9 cellular contexts compared by ENCODE assay signal in the genomic region with DNA sequence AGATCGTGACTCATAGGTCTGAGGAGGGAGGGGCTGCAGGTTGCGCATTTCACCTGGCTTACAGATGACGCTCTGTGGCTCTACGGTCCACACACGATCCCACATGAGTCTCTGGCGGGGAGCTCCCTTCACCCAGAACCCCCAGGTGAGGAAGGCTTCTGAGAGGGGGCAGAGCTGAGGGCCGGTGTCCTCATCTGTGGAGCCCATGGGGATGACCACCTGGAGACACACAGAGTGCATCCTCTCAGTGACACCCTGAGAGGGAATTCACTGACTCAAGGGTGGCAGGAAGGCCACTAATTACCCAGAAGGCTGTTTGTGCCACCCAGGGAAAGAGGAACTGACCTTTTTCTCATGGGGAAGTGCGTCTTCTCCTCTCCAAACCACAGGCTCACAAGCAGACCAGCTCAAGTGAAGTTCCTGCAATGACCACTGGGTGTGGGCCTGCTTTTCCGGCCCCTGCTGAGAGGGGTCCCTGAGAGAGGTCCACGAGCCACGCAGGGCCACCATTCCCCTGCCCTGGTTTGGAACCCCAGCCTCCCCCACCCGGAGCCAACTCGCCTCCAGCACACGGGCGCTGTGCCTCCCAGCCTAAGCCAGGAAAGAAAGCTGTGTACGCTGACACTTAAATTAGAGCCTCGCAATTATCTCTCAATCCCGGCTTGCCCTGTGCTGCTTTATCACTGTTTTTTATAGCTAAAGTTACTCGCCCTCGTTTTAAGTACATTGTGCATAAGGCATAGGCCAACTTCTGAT.
A peak's percentile ranks its signal among the peaks of the same experiment; 100 is the strongest.
DNase-seq lines count a peak whose midpoint lies in the region; ATAC-seq and TF ChIP-seq lines count a peak whose summit lies in the region.
"Had no signal": no experiment of that assay in that cellular context is flagged by ENCODE, and none has a peak within 500 bp of the region (broad histone marks: within the 10 kb centered on the region; RNA-seq: fewer than 3 reads in every experiment).

No MANE protein-coding gene starts in this region.

- peak; percentile 99 for ATAC-seq in HG02642 (IDR thresholded peaks at IDR 0.05; ENCODE audit: poor library complexity, unreplicated experiment)

- H3K9ac ChIP-seq in smooth muscle cell (ENCODE audit: low read depth), result no peak overlapping the region

- H3K9me3 ChIP-seq in smooth muscle cell (replicated peaks; ENCODE audit: low read depth) (no peaks in the 10 kb centered on the region), thyroid gland (no peaks in the 10 kb centered on the region)

- H3K27ac ChIP-seq in smooth muscle cell (ENCODE audit: low read depth) (no peak overlapping the region), thyroid gland (no peak overlapping the region)

- WGBS in smooth muscle cell (ENCODE audit: low lambda C conversion rate), result 47% methylated on average over 20 of the region's 20 CpGs
- 77 to 81% methylated on average over 20 of the region's 20 CpGs for WGBS in thyroid gland, 2 donors

- H3K79me2 ChIP-seq in smooth muscle cell (ENCODE audit: low read depth), result no peaks in the 10 kb centered on the region

- intact Hi-C loops in thyroid gland (cut with DNase I), result no loop called here

- H3K4me3 ChIP-seq in smooth muscle cell (no peak overlapping the region), thyroid gland (replicated peaks in 1 of 3) (no peak overlapping the region)

- DNase-seq in DMS 273 (lab: John Stamatoyannopoulos, UW; ENCODE audit: unreplicated experiment), result peak; percentile 38
- DNase-seq in DMS 273 treated with DMSO at 0.1 percent for 48 hours (lab: John Stamatoyannopoulos, UW), result no peak
- peak; percentile 97 for DNase-seq in NOMO-1 (lab: John Stamatoyannopoulos, UW; ENCODE audit: unreplicated experiment in 2 of 2)
- DNase-seq in globus pallidus (ENCODE audit: low spot score), result peak; percentile 54
- DNase-seq in smooth muscle cell (lab: John Stamatoyannopoulos, UW; ENCODE audit: unreplicated experiment), result no peak
- no peak for DNase-seq in thyroid gland
- no peak for DNase-seq in cerebellar cortex (ENCODE audit: low spot score)
- DNase-seq: activated T-cell treated with anti-CD3 and anti-CD28 coated beads, Interleukin-2, amount 50 U/mL, for 4 hours had no signal

- TF ChIP-seq CTCF in smooth muscle cell (IDR thresholded peaks at IDR 0.05; ENCODE audit: borderline replicate concordance, insufficient read depth, poor library complexity, severe bottlenecking) (peak; percentile 46), thyroid gland (IDR thresholded peaks at IDR 0.05) (peak in 1 of 6 experiments; percentile 17)

- H3K4me2 ChIP-seq in smooth muscle cell, result peak overlapping the region; percentile 51

- no peaks in the 10 kb centered on the region for H4K20me1 ChIP-seq in smooth muscle cell (ENCODE audit: low read depth)

- H3K27me3 ChIP-seq in smooth muscle cell (ENCODE audit: low read depth), result no peaks in the 10 kb centered on the region
- no peaks in the 10 kb centered on the region for H3K27me3 ChIP-seq in thyroid gland

- H3F3A ChIP-seq in smooth muscle cell (ENCODE audit: low read depth), result peaks cover 6% of the 10 kb centered on the region

- no peak for TF ChIP-seq POLR2A in thyroid gland (IDR thresholded peaks at IDR 0.05)

- H3K4me1 ChIP-seq in smooth muscle cell (ENCODE audit: low read depth), result no peaks in the 10 kb centered on the region
- no peaks in the 10 kb centered on the region for H3K4me1 ChIP-seq in thyroid gland

- peak overlapping the region; percentile 66 for H2AFZ ChIP-seq in smooth muscle cell (ENCODE audit: low read depth)

- H3K36me3 ChIP-seq in smooth muscle cell (ENCODE audit: low read depth) (no peaks in the 10 kb centered on the region), thyroid gland (no peaks in the 10 kb centered on the region)

Comparison
In these comparisons a context has a peak if more than half of its experiments do, and no peak if none do; other contexts are left out.
1. DNase-seq: peak in DMS 273 (single experiment), NOMO-1 (2 of 2) and globus pallidus (single experiment); none in DMS 273 treated with DMSO at 0.1 percent for 48 hours (single experiment), smooth muscle cell (single experiment), thyroid gland (0 of 2) and cerebellar cortex (single experiment).